ENCODE assay signal across 13 cellular contexts in the genomic region with DNA sequence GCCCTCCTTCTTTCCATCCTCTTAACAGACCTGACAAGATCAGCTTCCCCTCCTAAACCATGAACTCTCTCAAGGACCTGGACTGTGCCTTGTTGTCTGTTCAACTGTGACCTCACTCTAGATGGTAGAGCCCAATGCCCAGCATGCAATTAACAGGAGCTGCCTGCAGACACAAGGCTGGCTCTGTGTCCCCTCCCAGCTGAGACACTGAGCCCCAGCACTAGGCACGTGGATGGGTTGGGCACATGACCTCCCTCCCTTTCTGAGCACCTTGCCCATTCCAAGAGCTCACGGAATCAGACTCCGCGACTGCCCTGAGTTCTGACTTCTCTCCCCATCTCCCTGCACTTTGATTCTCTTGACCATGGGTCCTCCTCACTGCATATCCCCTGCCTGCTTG.
DNase-seq lines count a peak whose midpoint lies in the region; TF ChIP-seq lines count a peak whose summit lies in the region.
"Had no signal": no experiment of that assay in that cellular context is flagged by ENCODE, and none has a peak within 500 bp of the region (broad histone marks: within the 10 kb centered on the region; RNA-seq: fewer than 3 reads in every experiment).

No MANE protein-coding gene starts in this region.

- no peaks in the 10 kb centered on the region for H3K9me3 ChIP-seq in BLaER1
- H3K9me3 ChIP-seq in HEK293 (ENCODE audit: control insufficient read depth, insufficient read depth, low read depth, low read length) = no peaks in the 10 kb centered on the region
- H3K9me3 ChIP-seq: MG63 had no signal

- no peaks in the 10 kb centered on the region for H3K27me3 ChIP-seq in BLaER1
- H3K27me3 ChIP-seq: MG63 had no signal

- H3K4me2 ChIP-seq in BLaER1 = peak overlapping the region; percentile 75
- H3K4me2 ChIP-seq: KMS-11 had no signal

- no peak overlapping the region for H3K4me3 ChIP-seq in BLaER1
- H3K4me3 ChIP-seq in HEK293 (ENCODE audit: low read depth, low read length) = no peak overlapping the region
- H3K4me3 ChIP-seq in coronary artery = no peak overlapping the region
- H3K4me3 ChIP-seq: MG63 had no signal

- no peak overlapping the region for H3K9ac ChIP-seq in BLaER1
- H3K9ac ChIP-seq: KMS-11 had no signal

- intact Hi-C loops in posterior vena cava (cut with DNase I) = no loop called here

- DNase-seq in coronary artery (ENCODE audit: low spot score) (peak; percentile 38), posterior vena cava (ENCODE audit: low spot score) (peak; percentile 5), DMS79 (lab: John Stamatoyannopoulos, UW) (no peak), NCI-H2107 treated with DMSO at 0.1 percent for 48 hours (lab: John Stamatoyannopoulos, UW; ENCODE audit: unreplicated experiment) (no peak), hepatic stellate cell (ENCODE audit: low spot score) (no peak)
- DNase-seq: H7, MG63, NCI-H1694, NCI-H446 treated with DMSO at 0.1 percent for 48 hours, NCI-H82 had no signal

- peaks cover 12% of the 10 kb centered on the region; the same call in 1 of the 2 replicates for H4K20me1 ChIP-seq in BLaER1

- CTCF ChIA-PET in HEK293 (lab: Yijun Ruan, JAX) = no interaction called here

- H3K4me1 ChIP-seq in BLaER1 (peaks cover 31% of the 10 kb centered on the region), HEK293 (ENCODE audit: control insufficient read depth, insufficient read depth, low read length) (no peaks in the 10 kb centered on the region; the same call in 1 of the 2 replicates)

- H3K36me3 ChIP-seq in BLaER1 (no peaks in the 10 kb centered on the region), HEK293 (ENCODE audit: control insufficient read depth in 2 of 2, insufficient read depth in 1 of 2, low read length in 2 of 2) (no peaks in the 10 kb centered on the region)
- H3K36me3 ChIP-seq: MG63 had no signal

- no peak for TF ChIP-seq CTCF in HEK293 (tag by site-specific recombination; IDR thresholded peaks at IDR 0.05)
- no peak for TF ChIP-seq CTCF in coronary artery (IDR thresholded peaks at IDR 0.05)

- H3K27ac ChIP-seq in BLaER1 (no peak overlapping the region), HEK293 (ENCODE audit: extremely low read depth, low read depth, low read length) (no peak overlapping the region), coronary artery (no peak overlapping the region)
- H3K27ac ChIP-seq: KMS-11 had no signal

- POLR2A ChIA-PET in HEK293 (lab: Yijun Ruan, JAX) = no interaction called here

TF ChIP-seq in HEK293, 187 proteins besides CTCF, POLR2A, EP300 and RAD21:
- TF ChIP-seq ZNF664 (tag by site-specific recombination; IDR thresholded peaks at IDR 0.05) = no peak
- TF ChIP-seq, protein P1, sequence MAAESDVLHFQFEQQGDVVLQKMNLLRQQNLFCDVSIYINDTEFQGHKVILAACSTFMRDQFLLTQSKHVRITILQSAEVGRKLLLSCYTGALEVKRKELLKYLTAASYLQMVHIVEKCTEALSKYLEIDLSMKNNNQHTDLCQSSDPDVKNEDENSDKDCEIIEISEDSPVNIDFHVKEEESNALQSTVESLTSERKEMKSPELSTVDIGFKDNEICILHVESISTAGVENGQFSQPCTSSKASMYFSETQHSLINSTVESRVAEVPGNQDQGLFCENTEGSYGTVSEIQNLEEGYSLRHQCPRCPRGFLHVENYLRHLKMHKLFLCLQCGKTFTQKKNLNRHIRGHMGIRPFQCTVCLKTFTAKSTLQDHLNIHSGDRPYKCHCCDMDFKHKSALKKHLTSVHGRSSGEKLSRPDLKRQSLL (tag by site-specific recombination; IDR thresholded peaks at IDR 0.05) = 0 out of 2 replicates have a peak, but pooled peaks have one; percentile 17

Comparison
In these comparisons a context has a peak if more than half of its experiments do, and no peak if none do; other contexts are left out.
1. DNase-seq: peak in coronary artery (single experiment) and posterior vena cava (single experiment); none in DMS79 (single experiment), NCI-H2107 treated with DMSO at 0.1 percent for 48 hours (single experiment) and hepatic stellate cell (single experiment).